21 cellular contexts compared by ENCODE assay signal in the genomic region with DNA sequence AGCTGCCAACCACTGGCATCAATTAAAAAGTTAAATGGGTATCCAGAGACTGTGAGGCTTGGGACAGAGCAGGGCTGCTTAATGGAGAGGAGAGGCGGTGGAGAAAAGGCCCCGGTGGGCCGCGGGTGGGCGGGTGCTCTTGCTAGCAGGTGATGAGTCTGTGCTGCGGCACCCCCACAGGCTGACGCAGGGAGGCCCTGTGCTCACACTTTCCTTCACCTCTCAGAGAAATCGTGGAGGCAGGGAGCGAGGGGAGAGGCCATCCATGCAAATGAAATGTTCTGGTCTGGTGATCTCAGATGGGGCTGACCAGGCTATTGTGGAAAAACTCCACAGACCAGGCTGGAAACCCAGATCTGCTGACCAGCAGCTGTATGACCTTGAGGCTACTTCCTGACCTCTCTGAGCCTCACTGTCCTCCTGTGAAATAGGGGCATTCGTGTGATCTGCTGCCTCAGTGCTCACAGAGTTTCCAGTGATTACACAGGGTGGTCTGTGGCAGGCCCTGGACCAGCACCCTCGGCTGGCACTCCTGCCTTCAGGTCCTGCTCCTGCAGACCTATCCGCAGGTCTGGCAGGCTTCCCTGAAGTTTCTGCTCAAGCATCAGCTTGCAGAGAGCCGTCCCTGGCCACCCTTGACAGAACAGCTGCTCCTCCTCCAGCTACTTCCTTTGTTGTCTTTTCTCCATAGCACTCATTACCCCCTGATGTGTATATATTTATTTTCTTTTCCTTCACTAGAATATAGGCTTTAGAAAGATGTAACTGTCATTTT.
DNase-seq lines count a peak whose midpoint lies in the region; ATAC-seq and TF ChIP-seq lines count a peak whose summit lies in the region.
"Had no signal": no experiment of that assay in that cellular context is flagged by ENCODE, and none has a peak within 500 bp of the region (broad histone marks: within the 10 kb centered on the region; RNA-seq: fewer than 3 reads in every experiment).

No MANE protein-coding gene starts in this region.

- no peak for TF ChIP-seq POLR2A in thyroid gland (IDR thresholded peaks at IDR 0.05)

- ATAC-seq in HG03354 (IDR thresholded peaks at IDR 0.05; ENCODE audit: poor library complexity, severe bottlenecking, unreplicated experiment): no peak
- no peak for ATAC-seq in activated CD4-positive, CD25-positive, alpha-beta regulatory T cell treated with anti-CD3 and anti-CD28 coated beads, Interleukin-2, amount 50 U/mL, for 24 hours
- ATAC-seq: activated T-cell treated with anti-CD3 and anti-CD28 coated beads, Interleukin-2, amount 50 U/mL, for 4 hours; Right ventricle myocardium inferior had no signal

- DNase-seq in NCI-H345 (lab: John Stamatoyannopoulos, UW) (peak; percentile 16), NCI-H345 treated with DMSO at 0.1 percent for 48 hours (lab: John Stamatoyannopoulos, UW; ENCODE audit: unreplicated experiment) (no peak), SK-N-DZ (ENCODE audit: low spot score) (peak; percentile 34), kidney glomerular epithelial cell (lab: John Stamatoyannopoulos, UW) (peak; percentile 73), thyroid gland (peak; percentile 60 to 62), mesenteric fat pad (ENCODE audit: low spot score) (no peak)
- DNase-seq: activated CD4-positive, alpha-beta T cell treated with anti-CD3 and anti-CD28 coated beads for 36 hours; activated naive CD4-positive, alpha-beta T cell; activated T-cell treated with anti-CD3 and anti-CD28 coated beads, Interleukin-2, amount 50 U/mL, for 4 hours; amygdala; CD4-positive, alpha-beta T cell; Karpas-422; left ventricle myocardium inferior; stimulated activated CD4-positive, alpha-beta T cell treated with anti-CD3 and anti-CD28 coated beads, Interleukin-2, amount 100 ng/mL, for 48 hours; stimulated activated naive CD4-positive, alpha-beta T cell treated with Interleukin-2 at 50 U/mL for 16 hours had no signal

- no peak for TF ChIP-seq CTCF in thyroid gland (IDR thresholded peaks at IDR 0.05)

- H3K9me3 ChIP-seq in thyroid gland: no peaks in the 10 kb centered on the region
- H3K9me3 ChIP-seq: left ventricle myocardium inferior, thoracic aorta had no signal

- H3K27me3 ChIP-seq in thyroid gland: no peaks in the 10 kb centered on the region

- no peaks in the 10 kb centered on the region for H3K36me3 ChIP-seq in thyroid gland
- H3K36me3 ChIP-seq: left ventricle myocardium inferior, thoracic aorta had no signal

- peaks cover 0 to 3% of the 10 kb centered on the region in 2 donors for H3K4me1 ChIP-seq in thyroid gland
- H3K4me1 ChIP-seq: left ventricle myocardium inferior had no signal

- H3K4me3 ChIP-seq in thyroid gland (replicated peaks in 1 of 3): no peak overlapping the region
- H3K4me3 ChIP-seq: GM23248, left ventricle myocardium inferior, skin epidermis, thoracic aorta had no signal

- 41 to 59% methylated on average over 11 to 13 of the region's 13 CpGs for WGBS in thyroid gland, 2 donors

- intact Hi-C loops in thyroid gland (cut with DNase I): no loop called here

- no peak overlapping the region for H3K27ac ChIP-seq in thyroid gland
- H3K27ac ChIP-seq: GM23248, left ventricle myocardium inferior, skin epidermis, thoracic aorta had no signal

Comparison
In these comparisons a context has a peak if more than half of its experiments do, and no peak if none do; other contexts are left out.
1. DNase-seq: peak in NCI-H345 (single experiment), SK-N-DZ (single experiment), kidney glomerular epithelial cell (single experiment) and thyroid gland (2 of 2); none in NCI-H345 treated with DMSO at 0.1 percent for 48 hours (single experiment) and mesenteric fat pad (single experiment).